38 cellular contexts compared by ENCODE assay signal in genomic region chr14:87343641-87344040, GRCh38.
"Had no signal": no experiment of that assay in that cellular context is flagged by ENCODE, and none has a peak within 500 bp of the region (broad histone marks: within the 10 kb centered on the region; RNA-seq: fewer than 3 reads in every experiment).

No MANE protein-coding gene starts in this region.

- H3K9me3 Mint-ChIP-seq: brain, WTC11 had no signal

- H3K4me1 Mint-ChIP-seq: activated CD4-positive, alpha-beta T cell treated with anti-CD3 and anti-CD28 coated beads for 36 hours; activated CD4-positive, alpha-beta T cell treated with anti-CD3 and anti-CD28 coated beads, Interleukin-2, amount 10 ng/mL, durations not matched to agents 7 days and 5 days; activated naive CD4-positive, alpha-beta T cell treated with anti-CD3 and anti-CD28 coated beads, Interleukin-2, amount 10 ng/mL, durations not matched to agents 7 days and 5 days; activated naive CD8-positive, alpha-beta T cell treated with anti-CD3 and anti-CD28 coated beads, Interleukin-2, amount 50 U/mL, for 24 hours; brain; central memory CD8-positive, alpha-beta T cell; WTC11 had no signal

- H3K36me3 ChIP-seq: cardiac muscle cell, SJSA1 had no signal

- DNase-seq: activated CD4-positive, alpha-beta T cell treated with anti-CD3 and anti-CD28 coated beads for 36 hours; activated CD4-positive, alpha-beta T cell treated with anti-CD3 and anti-CD28 coated beads, Interleukin-2, amount 10 ng/mL, durations not matched to agents 7 days and 5 days; activated CD4-positive, alpha-beta T cell treated with anti-CD3 and anti-CD28 coated beads, Interleukin-2, amount 50 U/mL, for 48 hours; activated CD8-positive, alpha-beta memory T cell treated with anti-CD3 and anti-CD28 coated beads, Interleukin-2, amount 50 U/mL, for 4 hours; activated CD8-positive, alpha-beta T cell treated with anti-CD3 and anti-CD28 coated beads, Interleukin-2, amount 10 ng/mL, durations not matched to agents 7 days and 5 days; activated effector memory CD4-positive, alpha-beta T cell treated with Interleukin-2 at 50 U/mL for 16 hours; activated naive CD4-positive, alpha-beta T cell treated with anti-CD3 and anti-CD28 coated beads, Interleukin-2, amount 10 ng/mL, durations not matched to agents 7 days and 5 days; activated naive CD8-positive, alpha-beta T cell treated with anti-CD3 and anti-CD28 coated beads, Interleukin-2, amount 50 U/mL, for 24 hours; activated T-cell treated with anti-CD3 and anti-CD28 coated beads for 4 hours; activated T-cell treated with anti-CD3 and anti-CD28 coated beads, Interleukin-2, amount 50 U/mL, for 48 hours; anterior cingulate cortex; Kasumi-1; KG1; MM.1S; NCI-H1092 treated with DMSO at 0.1 percent for 48 hours; NCI-H1417; NCI-H146; NCI-H187; NCI-H2029 treated with DMSO at 0.1 percent for 48 hours; NCI-H2107; NCI-H2171; NCI-H510A; NCI-H526; NCI-H748 treated with DMSO at 0.1 percent for 48 hours; NK-92 treated with Interleukin-12 subunit alpha and Interleukin-12 subunit beta, amount 100 ng/mL, for 24 hours; PC-9; SHP77; SK-N-SH had no signal

- H3K27me3 ChIP-seq: cardiac muscle cell, SJSA1 had no signal

- H3K4me3 Mint-ChIP-seq: activated CD4-positive, alpha-beta T cell treated with anti-CD3 and anti-CD28 coated beads for 36 hours; activated CD4-positive, alpha-beta T cell treated with anti-CD3 and anti-CD28 coated beads, Interleukin-2, amount 10 ng/mL, durations not matched to agents 7 days and 5 days; activated CD8-positive, alpha-beta T cell treated with anti-CD3 and anti-CD28 coated beads, Interleukin-2, amount 10 ng/mL, durations not matched to agents 7 days and 5 days; activated naive CD4-positive, alpha-beta T cell treated with anti-CD3 and anti-CD28 coated beads, Interleukin-2, amount 10 ng/mL, durations not matched to agents 7 days and 5 days; activated naive CD8-positive, alpha-beta T cell; activated naive CD8-positive, alpha-beta T cell treated with anti-CD3 and anti-CD28 coated beads, Interleukin-2, amount 50 U/mL, for 24 hours; brain; central memory CD8-positive, alpha-beta T cell; T-helper 1 cell treated with Interleukin-12 subunit alpha and Interleukin-12 subunit beta and Interleukin-4 antibody, amounts not matched to agents 30 μg/mL and 1 μg/mL, for 36 hours; T-helper 2 cell treated with Interferon-gamma antibody and Interleukin-4, amounts not matched to agents 5 μg/mL and 100 μg/mL, for 36 hours; WTC11 had no signal

- H3K36me3 Mint-ChIP-seq: activated naive CD4-positive, alpha-beta T cell treated with anti-CD3 and anti-CD28 coated beads, Interleukin-2, amount 10 ng/mL, durations not matched to agents 7 days and 5 days; activated naive CD8-positive, alpha-beta T cell; brain; WTC11 had no signal

- FAIRE-seq: RCC 7860 had no signal

- H3K4me3 ChIP-seq: cardiac muscle cell, PC-9, SJSA1 had no signal

- H3K4me1 ChIP-seq: SJSA1 had no signal

- H3K27ac Mint-ChIP-seq: activated CD4-positive, alpha-beta T cell treated with anti-CD3 and anti-CD28 coated beads for 36 hours; activated CD4-positive, alpha-beta T cell treated with anti-CD3 and anti-CD28 coated beads, Interleukin-2, amount 10 ng/mL, durations not matched to agents 7 days and 5 days; activated CD8-positive, alpha-beta T cell treated with anti-CD3 and anti-CD28 coated beads, Interleukin-2, amount 10 ng/mL, durations not matched to agents 7 days and 5 days; activated naive CD4-positive, alpha-beta T cell treated with anti-CD3 and anti-CD28 coated beads, Interleukin-2, amount 10 ng/mL, durations not matched to agents 7 days and 5 days; activated naive CD8-positive, alpha-beta T cell; activated naive CD8-positive, alpha-beta T cell treated with anti-CD3 and anti-CD28 coated beads, Interleukin-2, amount 50 U/mL, for 24 hours; brain; T-helper 1 cell treated with Interleukin-12 subunit alpha and Interleukin-12 subunit beta and Interleukin-4 antibody, amounts not matched to agents 30 μg/mL and 1 μg/mL, for 36 hours; T-helper 2 cell treated with Interferon-gamma antibody and Interleukin-4, amounts not matched to agents 5 μg/mL and 100 μg/mL, for 36 hours; WTC11 had no signal

- H3K27me3 Mint-ChIP-seq: activated CD4-positive, alpha-beta T cell treated with anti-CD3 and anti-CD28 coated beads for 36 hours; activated CD4-positive, alpha-beta T cell treated with anti-CD3 and anti-CD28 coated beads, Interleukin-2, amount 10 ng/mL, durations not matched to agents 7 days and 5 days; activated naive CD4-positive, alpha-beta T cell treated with anti-CD3 and anti-CD28 coated beads, Interleukin-2, amount 10 ng/mL, durations not matched to agents 7 days and 5 days; activated naive CD8-positive, alpha-beta T cell; activated naive CD8-positive, alpha-beta T cell treated with anti-CD3 and anti-CD28 coated beads, Interleukin-2, amount 50 U/mL, for 24 hours; central memory CD8-positive, alpha-beta T cell had no signal

- ATAC-seq: activated CD4-positive, alpha-beta T cell treated with anti-CD3 and anti-CD28 coated beads for 36 hours; activated CD4-positive, CD25-positive, alpha-beta regulatory T cell treated with anti-CD3 and anti-CD28 coated beads, Interleukin-2, amount 50 U/mL, for 24 hours; activated CD8-positive, alpha-beta T cell treated with anti-CD3 and anti-CD28 coated beads, Interleukin-2, amount 10 ng/mL, durations not matched to agents 7 days and 5 days; activated naive CD8-positive, alpha-beta T cell treated with anti-CD3 and anti-CD28 coated beads, Interleukin-2, amount 50 U/mL, for 24 hours; WTC11 had no signal

- H3K9me3 ChIP-seq: SJSA1, SK-N-SH had no signal

- H3K27ac ChIP-seq: cardiac muscle cell, PC-9, SJSA1 had no signal
